Comparison of ENCODE assay signal across 1 cellular context in the genomic region with DNA sequence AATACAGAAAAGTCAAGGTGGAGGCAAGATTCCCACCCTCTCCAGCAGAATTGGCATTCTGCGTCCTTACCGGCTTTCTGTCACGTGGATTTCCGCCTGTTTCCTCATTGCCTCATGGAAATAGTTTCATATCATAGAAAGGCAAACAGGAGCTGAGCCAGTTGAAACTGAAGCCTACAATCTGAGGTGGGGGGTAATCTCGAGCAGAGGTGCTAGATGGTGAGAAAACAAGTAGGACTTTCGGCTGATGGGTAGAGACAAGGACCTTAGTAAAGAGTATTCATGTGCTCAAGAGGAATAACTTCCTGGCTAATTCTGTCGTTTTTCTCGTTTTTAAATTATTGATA.
TF ChIP-seq lines count a peak whose summit lies in the region.

No MANE protein-coding gene starts in this region.

TF ChIP-seq in WTC11, 78 proteins besides CTCF, POLR2A, EP300 and RAD21 (continued from another document):
- TF ChIP-seq, protein P1, sequence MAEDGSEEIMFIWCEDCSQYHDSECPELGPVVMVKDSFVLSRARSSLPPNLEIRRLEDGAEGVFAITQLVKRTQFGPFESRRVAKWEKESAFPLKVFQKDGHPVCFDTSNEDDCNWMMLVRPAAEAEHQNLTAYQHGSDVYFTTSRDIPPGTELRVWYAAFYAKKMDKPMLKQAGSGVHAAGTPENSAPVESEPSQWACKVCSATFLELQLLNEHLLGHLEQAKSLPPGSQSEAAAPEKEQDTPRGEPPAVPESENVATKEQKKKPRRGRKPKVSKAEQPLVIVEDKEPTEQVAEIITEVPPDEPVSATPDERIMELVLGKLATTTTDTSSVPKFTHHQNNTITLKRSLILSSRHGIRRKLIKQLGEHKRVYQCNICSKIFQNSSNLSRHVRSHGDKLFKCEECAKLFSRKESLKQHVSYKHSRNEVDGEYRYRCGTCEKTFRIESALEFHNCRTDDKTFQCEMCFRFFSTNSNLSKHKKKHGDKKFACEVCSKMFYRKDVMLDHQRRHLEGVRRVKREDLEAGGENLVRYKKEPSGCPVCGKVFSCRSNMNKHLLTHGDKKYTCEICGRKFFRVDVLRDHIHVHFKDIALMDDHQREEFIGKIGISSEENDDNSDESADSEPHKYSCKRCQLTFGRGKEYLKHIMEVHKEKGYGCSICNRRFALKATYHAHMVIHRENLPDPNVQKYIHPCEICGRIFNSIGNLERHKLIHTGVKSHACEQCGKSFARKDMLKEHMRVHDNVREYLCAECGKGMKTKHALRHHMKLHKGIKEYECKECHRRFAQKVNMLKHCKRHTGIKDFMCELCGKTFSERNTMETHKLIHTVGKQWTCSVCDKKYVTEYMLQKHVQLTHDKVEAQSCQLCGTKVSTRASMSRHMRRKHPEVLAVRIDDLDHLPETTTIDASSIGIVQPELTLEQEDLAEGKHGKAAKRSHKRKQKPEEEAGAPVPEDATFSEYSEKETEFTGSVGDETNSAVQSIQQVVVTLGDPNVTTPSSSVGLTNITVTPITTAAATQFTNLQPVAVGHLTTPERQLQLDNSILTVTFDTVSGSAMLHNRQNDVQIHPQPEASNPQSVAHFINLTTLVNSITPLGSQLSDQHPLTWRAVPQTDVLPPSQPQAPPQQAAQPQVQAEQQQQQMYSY (CRISPR knock-in tag; IDR thresholded peaks at IDR 0.05) = no peak
- TF ChIP-seq, protein P2, sequence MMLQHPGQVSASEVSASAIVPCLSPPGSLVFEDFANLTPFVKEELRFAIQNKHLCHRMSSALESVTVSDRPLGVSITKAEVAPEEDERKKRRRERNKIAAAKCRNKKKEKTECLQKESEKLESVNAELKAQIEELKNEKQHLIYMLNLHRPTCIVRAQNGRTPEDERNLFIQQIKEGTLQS (CRISPR knock-in tag; conservative IDR thresholded peaks at IDR 0.05) = no peak
- TF ChIP-seq JUN (CRISPR knock-in tag; IDR thresholded peaks at IDR 0.05) (no peak), FOXP1 (CRISPR knock-in tag; IDR thresholded peaks at IDR 0.05; ENCODE audit: borderline replicate concordance) (no peak), NR3C1 (CRISPR knock-in tag; conservative IDR thresholded peaks at IDR 0.05; ENCODE audit: low read depth) (no peak), ATF1 (CRISPR knock-in tag; IDR thresholded peaks at IDR 0.05) (no peak)
- TF ChIP-seq, protein P3, sequence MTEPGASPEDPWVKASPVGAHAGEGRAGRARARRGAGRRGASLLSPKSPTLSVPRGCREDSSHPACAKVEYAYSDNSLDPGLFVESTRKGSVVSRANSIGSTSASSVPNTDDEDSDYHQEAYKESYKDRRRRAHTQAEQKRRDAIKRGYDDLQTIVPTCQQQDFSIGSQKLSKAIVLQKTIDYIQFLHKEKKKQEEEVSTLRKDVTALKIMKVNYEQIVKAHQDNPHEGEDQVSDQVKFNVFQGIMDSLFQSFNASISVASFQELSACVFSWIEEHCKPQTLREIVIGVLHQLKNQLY (CRISPR knock-in tag; IDR thresholded peaks at IDR 0.05) = no peak
- TF ChIP-seq, protein P4, sequence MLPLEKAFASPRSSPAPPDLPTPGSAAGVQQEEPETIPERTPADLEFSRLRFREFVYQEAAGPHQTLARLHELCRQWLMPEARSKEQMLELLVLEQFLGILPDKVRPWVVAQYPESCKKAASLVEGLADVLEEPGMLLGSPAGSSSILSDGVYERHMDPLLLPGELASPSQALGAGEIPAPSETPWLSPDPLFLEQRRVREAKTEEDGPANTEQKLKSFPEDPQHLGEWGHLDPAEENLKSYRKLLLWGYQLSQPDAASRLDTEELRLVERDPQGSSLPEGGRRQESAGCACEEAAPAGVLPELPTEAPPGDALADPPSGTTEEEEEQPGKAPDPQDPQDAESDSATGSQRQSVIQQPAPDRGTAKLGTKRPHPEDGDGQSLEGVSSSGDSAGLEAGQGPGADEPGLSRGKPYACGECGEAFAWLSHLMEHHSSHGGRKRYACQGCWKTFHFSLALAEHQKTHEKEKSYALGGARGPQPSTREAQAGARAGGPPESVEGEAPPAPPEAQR (CRISPR knock-in tag; IDR thresholded peaks at IDR 0.05) = no peak
